Comparison of ENCODE assay signal across 1 cellular context in genomic region chr6:3383525-3383924, GRCh38.
TF ChIP-seq lines count a peak whose summit lies in the region.

No MANE protein-coding gene starts in this region.

TF ChIP-seq in HepG2, 621 proteins besides CTCF, POLR2A, EP300 and RAD21 (continued from another document):
- TF ChIP-seq, protein P1, sequence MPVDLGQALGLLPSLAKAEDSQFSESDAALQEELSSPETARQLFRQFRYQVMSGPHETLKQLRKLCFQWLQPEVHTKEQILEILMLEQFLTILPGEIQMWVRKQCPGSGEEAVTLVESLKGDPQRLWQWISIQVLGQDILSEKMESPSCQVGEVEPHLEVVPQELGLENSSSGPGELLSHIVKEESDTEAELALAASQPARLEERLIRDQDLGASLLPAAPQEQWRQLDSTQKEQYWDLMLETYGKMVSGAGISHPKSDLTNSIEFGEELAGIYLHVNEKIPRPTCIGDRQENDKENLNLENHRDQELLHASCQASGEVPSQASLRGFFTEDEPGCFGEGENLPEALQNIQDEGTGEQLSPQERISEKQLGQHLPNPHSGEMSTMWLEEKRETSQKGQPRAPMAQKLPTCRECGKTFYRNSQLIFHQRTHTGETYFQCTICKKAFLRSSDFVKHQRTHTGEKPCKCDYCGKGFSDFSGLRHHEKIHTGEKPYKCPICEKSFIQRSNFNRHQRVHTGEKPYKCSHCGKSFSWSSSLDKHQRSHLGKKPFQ (CRISPR knock-in tag; IDR thresholded peaks at IDR 0.05; ENCODE audit: insufficient replicate concordance): no peak
- TF ChIP-seq MED1 (CRISPR knock-in tag; IDR thresholded peaks at IDR 0.05) (peak; percentile 34; the same call in 1 of the 2 replicates), ZNF143 (CRISPR knock-in tag; IDR thresholded peaks at IDR 0.05) (no peak), ZNF567 (CRISPR knock-in tag; IDR thresholded peaks at IDR 0.05; ENCODE audit: borderline replicate concordance) (no peak), DDIT3 (CRISPR knock-in tag; IDR thresholded peaks at IDR 0.05) (no peak), GATAD1 (CRISPR knock-in tag; IDR thresholded peaks at IDR 0.05) (no peak), NR1H2 (CRISPR knock-in tag; IDR thresholded peaks at IDR 0.05; ENCODE audit: borderline replicate concordance, low read depth) (no peak), ZNF619 (CRISPR knock-in tag; IDR thresholded peaks at IDR 0.05) (no peak), ZFX (CRISPR knock-in tag; IDR thresholded peaks at IDR 0.05; ENCODE audit: low read depth) (no peak), ZGPAT (CRISPR knock-in tag; IDR thresholded peaks at IDR 0.05) (peak; percentile 31; the same call in 1 of the 2 replicates), ZNF30 (CRISPR knock-in tag; IDR thresholded peaks at IDR 0.05) (no peak), SNRNP70 (IDR thresholded peaks at IDR 0.05; ENCODE audit: low read depth, low read length) (no peak), SMAD9 (CRISPR knock-in tag; IDR thresholded peaks at IDR 0.05) (no peak), KAT8 (CRISPR knock-in tag; IDR thresholded peaks at IDR 0.05) (no peak), AKAP8 (CRISPR knock-in tag; IDR thresholded peaks at IDR 0.05) (no peak), ZNF557 (CRISPR knock-in tag; IDR thresholded peaks at IDR 0.05) (no peak), ZMYM3 (CRISPR knock-in tag; IDR thresholded peaks at IDR 0.05) (no peak), PHF20 (CRISPR knock-in tag; IDR thresholded peaks at IDR 0.05) (no peak), CC2D1A (CRISPR knock-in tag; IDR thresholded peaks at IDR 0.05) (no peak)
- TF ChIP-seq, protein P2, sequence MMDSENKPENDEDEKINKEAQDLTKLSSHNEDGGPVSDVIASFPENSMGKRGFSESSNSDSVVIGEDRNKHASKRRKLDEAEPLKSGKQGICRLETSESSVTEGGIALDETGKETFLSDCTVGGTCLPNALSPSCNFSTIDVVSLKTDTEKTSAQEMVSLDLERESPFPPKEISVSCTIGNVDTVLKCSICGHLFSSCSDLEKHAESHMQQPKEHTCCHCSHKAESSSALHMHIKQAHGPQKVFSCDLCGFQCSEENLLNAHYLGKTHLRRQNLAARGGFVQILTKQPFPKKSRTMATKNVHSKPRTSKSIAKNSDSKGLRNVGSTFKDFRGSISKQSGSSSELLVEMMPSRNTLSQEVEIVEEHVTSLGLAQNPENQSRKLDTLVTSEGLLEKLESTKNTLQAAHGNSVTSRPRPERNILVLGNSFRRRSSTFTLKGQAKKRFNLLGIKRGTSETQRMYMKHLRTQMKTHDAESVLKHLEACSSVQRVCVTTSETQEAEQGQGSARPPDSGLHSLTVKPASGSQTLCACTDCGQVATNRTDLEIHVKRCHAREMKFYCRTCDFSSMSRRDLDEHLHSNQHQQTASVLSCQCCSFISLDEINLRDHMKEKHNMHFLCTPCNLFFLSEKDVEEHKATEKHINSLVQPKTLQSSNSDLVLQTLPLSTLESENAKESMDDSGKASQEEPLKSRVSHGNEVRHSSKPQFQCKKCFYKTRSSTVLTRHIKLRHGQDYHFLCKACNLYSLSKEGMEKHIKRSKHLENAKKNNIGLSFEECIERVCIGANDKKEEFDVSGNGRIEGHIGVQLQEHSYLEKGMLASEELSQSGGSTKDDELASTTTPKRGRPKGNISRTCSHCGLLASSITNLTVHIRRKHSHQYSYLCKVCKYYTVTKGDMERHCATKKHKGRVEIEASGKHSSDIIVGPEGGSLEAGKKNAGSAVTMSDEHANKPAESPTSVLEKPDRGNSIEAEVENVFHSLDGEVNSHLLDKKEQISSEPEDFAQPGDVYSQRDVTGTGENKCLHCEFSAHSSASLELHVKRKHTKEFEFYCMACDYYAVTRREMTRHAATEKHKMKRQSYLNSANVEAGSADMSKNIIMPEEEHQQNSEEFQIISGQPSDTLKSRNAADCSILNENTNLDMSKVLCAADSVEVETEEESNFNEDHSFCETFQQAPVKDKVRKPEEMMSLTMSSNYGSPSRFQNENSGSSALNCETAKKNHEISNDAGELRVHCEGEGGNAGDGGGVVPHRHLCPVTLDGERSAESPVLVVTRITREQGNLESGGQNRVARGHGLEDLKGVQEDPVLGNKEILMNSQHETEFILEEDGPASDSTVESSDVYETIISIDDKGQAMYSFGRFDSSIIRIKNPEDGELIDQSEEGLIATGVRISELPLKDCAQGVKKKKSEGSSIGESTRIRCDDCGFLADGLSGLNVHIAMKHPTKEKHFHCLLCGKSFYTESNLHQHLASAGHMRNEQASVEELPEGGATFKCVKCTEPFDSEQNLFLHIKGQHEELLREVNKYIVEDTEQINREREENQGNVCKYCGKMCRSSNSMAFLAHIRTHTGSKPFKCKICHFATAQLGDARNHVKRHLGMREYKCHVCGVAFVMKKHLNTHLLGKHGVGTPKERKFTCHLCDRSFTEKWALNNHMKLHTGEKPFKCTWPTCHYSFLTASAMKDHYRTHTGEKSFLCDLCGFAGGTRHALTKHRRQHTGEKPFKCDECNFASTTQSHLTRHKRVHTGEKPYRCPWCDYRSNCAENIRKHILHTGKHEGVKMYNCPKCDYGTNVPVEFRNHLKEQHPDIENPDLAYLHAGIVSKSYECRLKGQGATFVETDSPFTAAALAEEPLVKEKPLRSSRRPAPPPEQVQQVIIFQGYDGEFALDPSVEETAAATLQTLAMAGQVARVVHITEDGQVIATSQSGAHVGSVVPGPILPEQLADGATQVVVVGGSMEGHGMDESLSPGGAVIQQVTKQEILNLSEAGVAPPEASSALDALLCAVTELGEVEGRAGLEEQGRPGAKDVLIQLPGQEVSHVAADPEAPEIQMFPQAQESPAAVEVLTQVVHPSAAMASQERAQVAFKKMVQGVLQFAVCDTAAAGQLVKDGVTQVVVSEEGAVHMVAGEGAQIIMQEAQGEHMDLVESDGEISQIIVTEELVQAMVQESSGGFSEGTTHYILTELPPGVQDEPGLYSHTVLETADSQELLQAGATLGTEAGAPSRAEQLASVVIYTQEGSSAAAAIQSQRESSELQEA (CRISPR knock-in tag; IDR thresholded peaks at IDR 0.05; ENCODE audit: not compliant biosample characterization): no peak
- TF ChIP-seq, protein P3, sequence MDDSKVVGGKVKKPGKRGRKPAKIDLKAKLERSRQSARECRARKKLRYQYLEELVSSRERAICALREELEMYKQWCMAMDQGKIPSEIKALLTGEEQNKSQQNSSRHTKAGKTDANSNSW (CRISPR knock-in tag; IDR thresholded peaks at IDR 0.05; ENCODE audit: borderline replicate concordance): no peak
- TF ChIP-seq, protein P4, sequence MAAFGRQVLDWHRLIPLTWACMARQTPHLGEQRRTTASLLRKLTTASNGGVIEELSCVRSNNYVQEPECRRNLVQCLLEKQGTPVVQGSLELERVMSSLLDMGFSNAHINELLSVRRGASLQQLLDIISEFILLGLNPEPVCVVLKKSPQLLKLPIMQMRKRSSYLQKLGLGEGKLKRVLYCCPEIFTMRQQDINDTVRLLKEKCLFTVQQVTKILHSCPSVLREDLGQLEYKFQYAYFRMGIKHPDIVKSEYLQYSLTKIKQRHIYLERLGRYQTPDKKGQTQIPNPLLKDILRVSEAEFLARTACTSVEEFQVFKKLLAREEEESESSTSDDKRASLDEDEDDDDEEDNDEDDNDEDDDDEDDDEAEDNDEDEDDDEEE (CRISPR knock-in tag; IDR thresholded peaks at IDR 0.05): no peak
- TF ChIP-seq, protein P5, sequence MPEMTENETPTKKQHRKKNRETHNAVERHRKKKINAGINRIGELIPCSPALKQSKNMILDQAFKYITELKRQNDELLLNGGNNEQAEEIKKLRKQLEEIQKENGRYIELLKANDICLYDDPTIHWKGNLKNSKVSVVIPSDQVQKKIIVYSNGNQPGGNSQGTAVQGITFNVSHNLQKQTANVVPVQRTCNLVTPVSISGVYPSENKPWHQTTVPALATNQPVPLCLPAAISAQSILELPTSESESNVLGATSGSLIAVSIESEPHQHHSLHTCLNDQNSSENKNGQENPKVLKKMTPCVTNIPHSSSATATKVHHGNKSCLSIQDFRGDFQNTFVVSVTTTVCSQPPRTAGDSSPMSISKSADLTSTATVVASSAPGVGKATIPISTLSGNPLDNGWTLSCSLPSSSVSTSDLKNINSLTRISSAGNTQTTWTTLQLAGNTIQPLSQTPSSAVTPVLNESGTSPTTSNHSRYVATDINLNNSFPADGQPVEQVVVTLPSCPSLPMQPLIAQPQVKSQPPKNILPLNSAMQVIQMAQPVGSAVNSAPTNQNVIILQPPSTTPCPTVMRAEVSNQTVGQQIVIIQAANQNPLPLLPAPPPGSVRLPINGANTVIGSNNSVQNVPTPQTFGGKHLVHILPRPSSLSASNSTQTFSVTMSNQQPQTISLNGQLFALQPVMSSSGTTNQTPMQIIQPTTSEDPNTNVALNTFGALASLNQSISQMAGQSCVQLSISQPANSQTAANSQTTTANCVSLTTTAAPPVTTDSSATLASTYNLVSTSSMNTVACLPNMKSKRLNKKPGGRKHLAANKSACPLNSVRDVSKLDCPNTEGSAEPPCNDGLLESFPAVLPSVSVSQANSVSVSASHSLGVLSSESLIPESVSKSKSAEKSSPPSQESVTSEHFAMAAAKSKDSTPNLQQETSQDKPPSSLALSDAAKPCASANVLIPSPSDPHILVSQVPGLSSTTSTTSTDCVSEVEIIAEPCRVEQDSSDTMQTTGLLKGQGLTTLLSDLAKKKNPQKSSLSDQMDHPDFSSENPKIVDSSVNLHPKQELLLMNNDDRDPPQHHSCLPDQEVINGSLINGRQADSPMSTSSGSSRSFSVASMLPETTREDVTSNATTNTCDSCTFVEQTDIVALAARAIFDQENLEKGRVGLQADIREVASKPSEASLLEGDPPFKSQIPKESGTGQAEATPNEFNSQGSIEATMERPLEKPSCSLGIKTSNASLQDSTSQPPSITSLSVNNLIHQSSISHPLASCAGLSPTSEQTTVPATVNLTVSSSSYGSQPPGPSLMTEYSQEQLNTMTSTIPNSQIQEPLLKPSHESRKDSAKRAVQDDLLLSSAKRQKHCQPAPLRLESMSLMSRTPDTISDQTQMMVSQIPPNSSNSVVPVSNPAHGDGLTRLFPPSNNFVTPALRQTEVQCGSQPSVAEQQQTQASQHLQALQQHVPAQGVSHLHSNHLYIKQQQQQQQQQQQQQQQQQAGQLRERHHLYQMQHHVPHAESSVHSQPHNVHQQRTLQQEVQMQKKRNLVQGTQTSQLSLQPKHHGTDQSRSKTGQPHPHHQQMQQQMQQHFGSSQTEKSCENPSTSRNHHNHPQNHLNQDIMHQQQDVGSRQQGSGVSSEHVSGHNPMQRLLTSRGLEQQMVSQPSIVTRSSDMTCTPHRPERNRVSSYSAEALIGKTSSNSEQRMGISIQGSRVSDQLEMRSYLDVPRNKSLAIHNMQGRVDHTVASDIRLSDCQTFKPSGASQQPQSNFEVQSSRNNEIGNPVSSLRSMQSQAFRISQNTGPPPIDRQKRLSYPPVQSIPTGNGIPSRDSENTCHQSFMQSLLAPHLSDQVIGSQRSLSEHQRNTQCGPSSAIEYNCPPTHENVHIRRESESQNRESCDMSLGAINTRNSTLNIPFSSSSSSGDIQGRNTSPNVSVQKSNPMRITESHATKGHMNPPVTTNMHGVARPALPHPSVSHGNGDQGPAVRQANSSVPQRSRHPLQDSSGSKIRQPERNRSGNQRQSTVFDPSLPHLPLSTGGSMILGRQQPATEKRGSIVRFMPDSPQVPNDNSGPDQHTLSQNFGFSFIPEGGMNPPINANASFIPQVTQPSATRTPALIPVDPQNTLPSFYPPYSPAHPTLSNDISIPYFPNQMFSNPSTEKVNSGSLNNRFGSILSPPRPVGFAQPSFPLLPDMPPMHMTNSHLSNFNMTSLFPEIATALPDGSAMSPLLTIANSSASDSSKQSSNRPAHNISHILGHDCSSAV (CRISPR knock-in tag; IDR thresholded peaks at IDR 0.05; ENCODE audit: borderline replicate concordance): no peak
- TF ChIP-seq, protein P6, sequence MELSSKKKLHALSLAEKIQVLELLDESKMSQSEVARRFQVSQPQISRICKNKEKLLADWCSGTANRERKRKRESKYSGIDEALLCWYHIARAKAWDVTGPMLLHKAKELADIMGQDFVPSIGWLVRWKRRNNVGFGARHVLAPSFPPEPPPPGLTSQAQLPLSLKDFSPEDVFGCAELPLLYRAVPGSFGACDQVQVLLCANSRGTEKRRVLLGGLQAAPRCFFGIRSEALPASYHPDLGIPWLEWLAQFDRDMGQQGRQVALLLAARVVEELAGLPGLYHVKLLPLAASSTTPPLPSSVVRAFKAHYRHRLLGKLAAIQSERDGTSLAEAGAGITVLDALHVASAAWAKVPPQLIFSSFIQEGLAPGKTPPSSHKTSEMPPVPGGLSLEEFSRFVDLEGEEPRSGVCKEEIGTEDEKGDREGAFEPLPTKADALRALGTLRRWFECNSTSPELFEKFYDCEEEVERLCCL (CRISPR knock-in tag; IDR thresholded peaks at IDR 0.05; ENCODE audit: borderline replicate concordance): no peak
